ENCODE assay signal across 20 cellular contexts in genomic region chr6:15871211-15871770, GRCh38.
DNase-seq lines count a peak whose midpoint lies in the region; FAIRE-seq and TF ChIP-seq lines count a peak whose summit lies in the region.
"Had no signal": no experiment of that assay in that cellular context is flagged by ENCODE, and none has a peak within 500 bp of the region (broad histone marks: within the 10 kb centered on the region; RNA-seq: fewer than 3 reads in every experiment).

No MANE protein-coding gene starts in this region.

- H3K27me3 ChIP-seq in GM23248 (replicated peaks; ENCODE audit: insufficient read depth): no peaks in the 10 kb centered on the region
- H3K27me3 ChIP-seq in small intestine (ENCODE audit: control insufficient read depth in 2 of 2, insufficient read depth in 2 of 2, low read length in 2 of 2): no peaks in the 10 kb centered on the region
- H3K27me3 ChIP-seq in CD8-positive, alpha-beta memory T cell (ENCODE audit: insufficient read depth, low read length, poor library complexity, severe bottlenecking): no peaks in the 10 kb centered on the region
- H3K27me3 ChIP-seq: Peyer's patch had no signal

- H3K9me3 Mint-ChIP-seq in glutamatergic neuron (ENCODE audit: unreplicated experiment): peaks cover 4% of the 10 kb centered on the region
- no peaks in the 10 kb centered on the region for H3K9me3 Mint-ChIP-seq in CD8-positive, alpha-beta memory T cell
- H3K9me3 Mint-ChIP-seq: CD14-positive monocyte, T-cell had no signal

- H3K9me2 ChIP-seq in GM23248 (ENCODE audit: insufficient read depth): no peaks in the 10 kb centered on the region

- peaks cover 28% of the 10 kb centered on the region for H3F3A ChIP-seq in GM23248 (ENCODE audit: insufficient read depth)

- H3K4me1 ChIP-seq in GM23248 (ENCODE audit: insufficient read depth): peaks cover 47% of the 10 kb centered on the region
- peaks cover 0 to 1% of the 10 kb centered on the region in 2 donors for H3K4me1 ChIP-seq in small intestine (ENCODE audit: control insufficient read depth in 2 of 2, insufficient read depth in 1 of 2, low read depth in 1 of 2, low read length in 1 of 2)
- no peaks in the 10 kb centered on the region for H3K4me1 ChIP-seq in CD8-positive, alpha-beta memory T cell (ENCODE audit: insufficient read depth, low read length)
- H3K4me1 ChIP-seq: A549, Peyer's patch had no signal

- H4K20me1 ChIP-seq in GM23248 (ENCODE audit: insufficient read depth): no peaks in the 10 kb centered on the region

- H3K36me3 ChIP-seq in GM23248 (ENCODE audit: low read depth) (no peaks in the 10 kb centered on the region), small intestine (ENCODE audit: control insufficient read depth in 2 of 2, insufficient read depth in 2 of 2, low read length in 2 of 2) (no peaks in the 10 kb centered on the region)
- H3K36me3 ChIP-seq in CD8-positive, alpha-beta memory T cell (ENCODE audit: insufficient read depth, low read length): no peaks in the 10 kb centered on the region
- H3K36me3 ChIP-seq: Peyer's patch had no signal

- no peak for FAIRE-seq in small intestine (lab: Jason Lieb, UNC)
- FAIRE-seq: A549, GM12878 had no signal

- CTCF ChIA-PET in CD8-positive, alpha-beta memory T cell (lab: Charles Lee): no interaction called here

- H3K9me3 ChIP-seq in GM23248 (ENCODE audit: low read depth): no peaks in the 10 kb centered on the region
- no peaks in the 10 kb centered on the region for H3K9me3 ChIP-seq in small intestine (ENCODE audit: control insufficient read depth, low read depth)
- no peaks in the 10 kb centered on the region for H3K9me3 ChIP-seq in CD8-positive, alpha-beta memory T cell (ENCODE audit: low read length)
- H3K9me3 ChIP-seq: A549, Peyer's patch had no signal

- peak overlapping the region; percentile 76 for H3K27ac Mint-ChIP-seq in glutamatergic neuron (ENCODE audit: unreplicated experiment)
- H3K27ac Mint-ChIP-seq in CD8-positive, alpha-beta memory T cell: no peak overlapping the region
- H3K27ac Mint-ChIP-seq: B cell, T-cell had no signal

- H3K27ac ChIP-seq in GM23248: no peak overlapping the region
- H3K27ac ChIP-seq in small intestine (ENCODE audit: low read depth in 1 of 2, low read length in 1 of 2): no peak overlapping the region
- H3K27ac ChIP-seq in CD8-positive, alpha-beta memory T cell (ENCODE audit: low read depth, low read length): no peak overlapping the region
- H3K27ac ChIP-seq: A549, Peyer's patch had no signal

- H3K4me1 Mint-ChIP-seq in glutamatergic neuron (ENCODE audit: low read depth, unreplicated experiment): peaks cover 22% of the 10 kb centered on the region
- no peaks in the 10 kb centered on the region for H3K4me1 Mint-ChIP-seq in CD8-positive, alpha-beta memory T cell
- H3K4me1 Mint-ChIP-seq: T-cell had no signal

- H3K27me3 Mint-ChIP-seq in glutamatergic neuron (ENCODE audit: unreplicated experiment): peaks cover 5% of the 10 kb centered on the region
- H3K27me3 Mint-ChIP-seq in CD8-positive, alpha-beta memory T cell: peaks cover 3 to 22% of the 10 kb centered on the region in 2 donors

- DNase-seq in GM23248: no peak
- DNase-seq in NCI-H524 treated with DMSO at 0.1 percent for 48 hours (lab: John Stamatoyannopoulos, UW): peak; percentile 4
- peak; percentile 41 for DNase-seq in glutamatergic neuron
- peak; percentile 74 for DNase-seq in small intestine
- DNase-seq in CD8-positive, alpha-beta memory T cell: no peak
- no peak for DNase-seq in HuH-7.5 (ENCODE audit: low spot score)
- DNase-seq in H4 (ENCODE audit: low spot score): no peak
- DNase-seq: DMS79 treated with DMSO at 0.1 percent for 48 hours, HCEC 1CT, Karpas-422, NCI-H1105 treated with DMSO at 0.1 percent for 48 hours, NCI-H2081 treated with DMSO at 0.1 percent for 48 hours, NCI-H446 treated with DMSO at 0.1 percent for 48 hours, NCI-H748 treated with DMSO at 0.1 percent for 48 hours, T-cell had no signal

- no peaks in the 10 kb centered on the region for H3K36me3 Mint-ChIP-seq in glutamatergic neuron (ENCODE audit: unreplicated experiment)
- peaks cover 0 to 4% (median 0%) of the 10 kb centered on the region in 3 donors for H3K36me3 Mint-ChIP-seq in CD8-positive, alpha-beta memory T cell
- H3K36me3 Mint-ChIP-seq: CD14-positive monocyte, T-cell had no signal

- no peak overlapping the region for H2AFZ ChIP-seq in GM23248

- in situ Hi-C loops in GM23248 (cut with MboI): no loop called here

- peak overlapping the region; percentile 63 for H3K4me2 ChIP-seq in GM23248 (ENCODE audit: unreplicated experiment)
- H3K4me2 ChIP-seq: A549 had no signal

- WGBS in GM23248 (ENCODE audit: low coverage in 1 of 2, low lambda C conversion rate in 2 of 2, missing lambda C conversion rate in 2 of 2), 2 experiments: 91 to 94% methylated on average over 6 of the region's 6 CpGs
- 21 to 66% (median 25%) methylated on average over 6 of the region's 6 CpGs for WGBS in small intestine, 3 donors

- H3K4me3 Mint-ChIP-seq in glutamatergic neuron (ENCODE audit: unreplicated experiment): peak overlapping the region; percentile 50
- no peak overlapping the region for H3K4me3 Mint-ChIP-seq in CD8-positive, alpha-beta memory T cell
- H3K4me3 Mint-ChIP-seq: B cell, T-cell had no signal

- no peak overlapping the region for H3K9ac ChIP-seq in GM23248

- H3K4me3 ChIP-seq in GM23248 (no peak overlapping the region), small intestine (ENCODE audit: low read depth in 1 of 2, low read length in 2 of 2) (no peak overlapping the region)
- no peak overlapping the region for H3K4me3 ChIP-seq in CD8-positive, alpha-beta memory T cell (ENCODE audit: low read length)
- H3K4me3 ChIP-seq: A549, GM12878, Peyer's patch had no signal

- H3K79me2 ChIP-seq in GM23248 (ENCODE audit: insufficient read depth): no peaks in the 10 kb centered on the region

- POLR2A ChIA-PET in CD8-positive, alpha-beta memory T cell (lab: Charles Lee): no interaction called here

- no peak for TF ChIP-seq CTCF in glutamatergic neuron (IDR thresholded peaks at IDR 0.05; ENCODE audit: partially characterized antibody, unreplicated experiment)

Comparison
In these comparisons a context has a peak if more than half of its experiments do, and no peak if none do; other contexts are left out.
1. DNase-seq: peak in NCI-H524 treated with DMSO at 0.1 percent for 48 hours (single experiment), glutamatergic neuron (single experiment) and small intestine (single experiment); none in GM23248 (single experiment), CD8-positive, alpha-beta memory T cell (0 of 5), HuH-7.5 (single experiment) and H4 (single experiment).